In genomic region chr18:56638232-56639093, GRCh38 we compare ENCODE assay signal across 1 cellular context.
A peak's percentile ranks its signal among the peaks of the same experiment; 100 is the strongest.
TF ChIP-seq lines count a peak whose summit lies in the region.

TXNL1 (minus strand) TSS chr18:56638592; CDS start chr18:56638440, 152 bp downstream.

TF ChIP-seq in HepG2, 621 proteins besides CTCF, POLR2A, EP300 and RAD21 (continued from another document and continues in another):
- TF ChIP-seq ZNF564 (CRISPR knock-in tag; IDR thresholded peaks at IDR 0.05) = no peak
- peak; percentile 51; the same call in 1 of the 2 replicates for TF ChIP-seq HOXD1 (CRISPR knock-in tag; IDR thresholded peaks at IDR 0.05)
- no peak for TF ChIP-seq ZNF75D (CRISPR knock-in tag; IDR thresholded peaks at IDR 0.05; ENCODE audit: borderline replicate concordance)
- no peak for TF ChIP-seq ZNF430 (CRISPR knock-in tag; IDR thresholded peaks at IDR 0.05)
- TF ChIP-seq SP2 (CRISPR knock-in tag; IDR thresholded peaks at IDR 0.05) = peak; percentile 83
- TF ChIP-seq E2F2 (CRISPR knock-in tag; IDR thresholded peaks at IDR 0.05; ENCODE audit: borderline replicate concordance) = no peak
- peak; percentile 42 for TF ChIP-seq SALL1 (CRISPR knock-in tag; IDR thresholded peaks at IDR 0.05)
- TF ChIP-seq XBP1 (CRISPR knock-in tag; IDR thresholded peaks at IDR 0.05) = no peak
- TF ChIP-seq ZFP1 (CRISPR knock-in tag; IDR thresholded peaks at IDR 0.05) = no peak
- no peak for TF ChIP-seq TIGD3 (CRISPR knock-in tag; IDR thresholded peaks at IDR 0.05; ENCODE audit: borderline replicate concordance)
- TF ChIP-seq MLXIP (CRISPR knock-in tag; IDR thresholded peaks at IDR 0.05; ENCODE audit: borderline replicate concordance) = no peak
- peak in 1 of 2 experiments; percentile 31; a peak in 1 of 4 replicates for TF ChIP-seq REST (IDR thresholded peaks at IDR 0.05; ENCODE audit: borderline replicate concordance in 1 of 2, low read depth in 1 of 2, low read length in 2 of 2)
- TF ChIP-seq ZBTB4 (CRISPR knock-in tag; IDR thresholded peaks at IDR 0.05; ENCODE audit: borderline replicate concordance) = peak; percentile 63; the same call in 1 of the 2 replicates
- peak; percentile 48; the same call in 1 of the 2 replicates for TF ChIP-seq ZNF142 (CRISPR knock-in tag; IDR thresholded peaks at IDR 0.05)
- TF ChIP-seq DRAP1 (CRISPR knock-in tag; IDR thresholded peaks at IDR 0.05) = peak; percentile 90
- TF ChIP-seq DMAP1 (CRISPR knock-in tag; IDR thresholded peaks at IDR 0.05) = peak; percentile 71
- peak; percentile 92 for TF ChIP-seq ZFX (CRISPR knock-in tag; IDR thresholded peaks at IDR 0.05; ENCODE audit: low read depth)
- no peak for TF ChIP-seq MYNN (CRISPR knock-in tag; IDR thresholded peaks at IDR 0.05; ENCODE audit: low read depth)
- peak; percentile 51 for TF ChIP-seq YY1 (IDR thresholded peaks at IDR 0.05; ENCODE audit: insufficient read depth, insufficient replicate concordance, low read depth, low read length)
- no peak for TF ChIP-seq PHF5A (CRISPR knock-in tag; IDR thresholded peaks at IDR 0.05; ENCODE audit: low read depth, unreplicated experiment)
- 0 out of 2 replicates have a peak, but pooled peaks have one; percentile 54 for TF ChIP-seq GLI4 (CRISPR knock-in tag; IDR thresholded peaks at IDR 0.05; ENCODE audit: borderline replicate concordance)
- TF ChIP-seq AHR (CRISPR knock-in tag; IDR thresholded peaks at IDR 0.05) = peak; percentile 17; the same call in 1 of the 2 replicates
- peak; percentile 67; the same call in 1 of the 2 replicates for TF ChIP-seq ZSCAN5A (CRISPR knock-in tag; IDR thresholded peaks at IDR 0.05; ENCODE audit: borderline replicate concordance)
- 0 out of 2 replicates have a peak, but pooled peaks have one; percentile 43 for TF ChIP-seq SIN3A (IDR thresholded peaks at IDR 0.05; ENCODE audit: borderline replicate concordance, low read depth, low read length)
- no peak for TF ChIP-seq ZNF530 (CRISPR knock-in tag; IDR thresholded peaks at IDR 0.05; ENCODE audit: low read depth)
- peak; percentile 89 for TF ChIP-seq KLF15 (CRISPR knock-in tag; IDR thresholded peaks at IDR 0.05; ENCODE audit: borderline replicate concordance)
- TF ChIP-seq ZBTB8A (CRISPR knock-in tag; IDR thresholded peaks at IDR 0.05; ENCODE audit: borderline replicate concordance, low read depth) = no peak
- peak; percentile 85; the same call in 1 of the 2 replicates for TF ChIP-seq TRAFD1 (CRISPR knock-in tag; IDR thresholded peaks at IDR 0.05; ENCODE audit: borderline replicate concordance)
- no peak for TF ChIP-seq ERF (CRISPR knock-in tag; IDR thresholded peaks at IDR 0.05)
- TF ChIP-seq PHF20 (CRISPR knock-in tag; IDR thresholded peaks at IDR 0.05) = peak; percentile 91
- no peak for TF ChIP-seq ZNF570 (CRISPR knock-in tag; IDR thresholded peaks at IDR 0.05; ENCODE audit: borderline replicate concordance)
- no peak for TF ChIP-seq PAF1 (CRISPR knock-in tag; IDR thresholded peaks at IDR 0.05)
